24 cellular contexts compared by ENCODE assay signal in the genomic region with DNA sequence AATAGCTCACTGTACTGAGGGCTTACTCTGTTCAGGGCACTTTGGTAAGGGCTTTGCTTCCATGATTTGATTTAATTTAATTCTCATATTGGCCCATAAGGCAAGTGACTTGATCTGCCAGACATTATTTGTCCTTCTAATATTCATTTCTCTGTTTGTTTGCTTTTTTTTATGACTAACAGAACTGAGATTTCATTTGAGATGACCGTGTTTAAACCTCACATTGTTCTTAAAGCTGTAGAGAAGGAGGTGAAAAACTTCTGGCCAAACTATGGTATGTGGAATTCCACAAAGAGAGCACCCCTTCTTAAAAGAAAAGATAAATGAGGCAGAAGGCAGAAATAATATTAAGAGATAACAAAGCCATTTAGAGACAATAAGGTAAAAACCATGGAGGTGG.
"Had no signal": no experiment of that assay in that cellular context is flagged by ENCODE, and none has a peak within 500 bp of the region (broad histone marks: within the 10 kb centered on the region; RNA-seq: fewer than 3 reads in every experiment).

No MANE protein-coding gene starts in this region.

- H3K4me3 ChIP-seq: coronary artery, left ventricle myocardium inferior, neural progenitor cell, sigmoid colon, thoracic aorta had no signal

- H3K9me3 ChIP-seq: left ventricle myocardium inferior, sigmoid colon, thoracic aorta had no signal

- H3K27ac ChIP-seq: coronary artery, left ventricle myocardium inferior, neural progenitor cell, sigmoid colon, thoracic aorta, WERI-Rb-1 had no signal

- H3K36me3 Mint-ChIP-seq: immature natural killer cell; mesothelial cell of epicardium; naive thymus-derived CD8-positive, alpha-beta T cell; neural progenitor cell; type B pancreatic cell had no signal

- H3K27me3 Mint-ChIP-seq: activated naive CD8-positive, alpha-beta T cell treated with anti-CD3 and anti-CD28 coated beads, Interleukin-2, amount 50 U/mL, for 24 hours; naive thymus-derived CD8-positive, alpha-beta T cell; progenitor cell of endocrine pancreas; T-helper 17 cell; type B pancreatic cell had no signal

- H3K27ac Mint-ChIP-seq: activated CD8-positive, alpha-beta T cell treated with anti-CD3 and anti-CD28 coated beads, Interleukin-2, amount 10 ng/mL, durations not matched to agents 7 days and 5 days; activated naive CD8-positive, alpha-beta T cell treated with anti-CD3 and anti-CD28 coated beads, Interleukin-2, amount 50 U/mL, for 24 hours; activated T-helper 1 cell treated with anti-CD3 and anti-CD28 coated beads, Interleukin-12 subunit alpha, Interleukin-12 subunit beta, Interleukin-2, Interleukin-4 antibody, amounts not matched to agents 30 ng/mL and 10 ng/mL and 1 ng/mL, durations not matched to agents 14 hours and 24 hours and 36 hours; immature natural killer cell; mesothelial cell of epicardium; naive thymus-derived CD8-positive, alpha-beta T cell; neural progenitor cell; T-helper 17 cell; type B pancreatic cell had no signal

- H3K27me3 ChIP-seq: neural progenitor cell, sigmoid colon had no signal

- H3K9me3 Mint-ChIP-seq: activated T-helper 1 cell treated with anti-CD3 and anti-CD28 coated beads, Interleukin-12 subunit alpha, Interleukin-12 subunit beta, Interleukin-2, Interleukin-4 antibody, amounts not matched to agents 30 ng/mL and 10 ng/mL and 1 ng/mL, durations not matched to agents 14 hours and 24 hours and 36 hours; mesothelial cell of epicardium; neural progenitor cell; type B pancreatic cell had no signal

- H3K36me3 ChIP-seq: left ventricle myocardium inferior, neural progenitor cell, sigmoid colon, thoracic aorta, WERI-Rb-1 had no signal

- H3K9ac ChIP-seq: neural progenitor cell had no signal

- DNase-seq: activated CD4-positive, alpha-beta T cell treated with anti-CD3 and anti-CD28 coated beads for 1 hour; activated CD4-positive, alpha-beta T cell treated with anti-CD3 and anti-CD28 coated beads, Interleukin-2, amount 50 U/mL, for 1 hour; activated CD8-positive, alpha-beta T cell treated with anti-CD3 and anti-CD28 coated beads, Interleukin-2, amount 10 ng/mL, durations not matched to agents 7 days and 5 days; activated gamma-delta T cell; activated naive CD4-positive, alpha-beta T cell treated with anti-CD3 and anti-CD28 coated beads, Interleukin-2, amount 50 U/mL, for 16 hours; activated naive CD8-positive, alpha-beta T cell treated with anti-CD3 and anti-CD28 coated beads, Interleukin-2, amount 50 U/mL, for 24 hours; aorta; immature natural killer cell; left ventricle myocardium inferior; naive thymus-derived CD8-positive, alpha-beta T cell; retina; sigmoid colon; stimulated activated CD4-positive, alpha-beta T cell treated with anti-CD3 and anti-CD28 coated beads, Interleukin-4, amount 100 ng/mL, for 1 hour; stimulated activated naive CD4-positive, alpha-beta T cell; SW 1271; T-helper 17 cell; WERI-Rb-1 had no signal

- H3K4me3 Mint-ChIP-seq: activated CD8-positive, alpha-beta T cell treated with anti-CD3 and anti-CD28 coated beads, Interleukin-2, amount 10 ng/mL, durations not matched to agents 7 days and 5 days; activated naive CD8-positive, alpha-beta T cell treated with anti-CD3 and anti-CD28 coated beads, Interleukin-2, amount 50 U/mL, for 24 hours; activated T-helper 1 cell treated with anti-CD3 and anti-CD28 coated beads, Interleukin-12 subunit alpha, Interleukin-12 subunit beta, Interleukin-2, Interleukin-4 antibody, amounts not matched to agents 30 ng/mL and 10 ng/mL and 1 ng/mL, durations not matched to agents 14 hours and 24 hours and 36 hours; immature natural killer cell; mesothelial cell of epicardium; naive thymus-derived CD8-positive, alpha-beta T cell; neural progenitor cell; T-helper 17 cell; type B pancreatic cell had no signal

- H3K4me2 ChIP-seq: neural progenitor cell had no signal

- H2AFZ ChIP-seq: neural progenitor cell had no signal

- H3K4me1 Mint-ChIP-seq: immature natural killer cell, mesothelial cell of epicardium, neural progenitor cell, T-helper 17 cell had no signal

- H3K4me1 ChIP-seq: left ventricle myocardium inferior, neural progenitor cell, sigmoid colon had no signal
